ENCODE assay signal across 1 cellular context in genomic region chr4:105473340-105474109, GRCh38.
TF ChIP-seq lines count a peak whose summit lies in the region.

Gene PPA2, minus strand, starts transcription at chr4:105474062. Its CDS starts 12 bp downstream, at chr4:105474050.

TF ChIP-seq in K562, 482 proteins besides CTCF, POLR2A, EP300 and RAD21 (continued from another document and continues in another):
- TF ChIP-seq HBP1 (CRISPR knock-in tag; IDR thresholded peaks at IDR 0.05) (no peak), NEUROD1 (IDR thresholded peaks at IDR 0.05; ENCODE audit: borderline replicate concordance, low read depth, low read length, partially characterized antibody) (no peak), NCOR1 (IDR thresholded peaks at IDR 0.05) (no peak), GABPB2 (CRISPR knock-in tag; conservative IDR thresholded peaks at IDR 0.05) (no peak), ZBED1 (IDR thresholded peaks at IDR 0.05) (no peak), CBX2 (IDR thresholded peaks at IDR 0.05; ENCODE audit: insufficient read depth, low read length, poor library complexity, severe bottlenecking) (no peak), CHD4 (IDR thresholded peaks at IDR 0.05; ENCODE audit: insufficient read depth, insufficient replicate concordance, low read depth, low read length, poor library complexity, severe bottlenecking) (no peak), SLC30A9 (CRISPR knock-in tag; IDR thresholded peaks at IDR 0.05) (no peak), RFX1 (IDR thresholded peaks at IDR 0.05) (no peak), PPARD (CRISPR knock-in tag; IDR thresholded peaks at IDR 0.05) (no peak), RBBP5 (IDR thresholded peaks at IDR 0.05; ENCODE audit: borderline replicate concordance, insufficient read depth, low read length, poor library complexity, severe bottlenecking) (peak; percentile 75), SRSF3 (IDR thresholded peaks at IDR 0.05; ENCODE audit: insufficient read depth, low read length) (no peak), TCF7 (IDR thresholded peaks at IDR 0.05; ENCODE audit: borderline replicate concordance) (no peak), TCF3 (CRISPR knock-in tag; IDR thresholded peaks at IDR 0.05) (0 out of 2 replicates have a peak, but pooled peaks have one; percentile 4), ATF6 (CRISPR knock-in tag; IDR thresholded peaks at IDR 0.05) (0 out of 2 replicates have a peak, but pooled peaks have one; percentile 47), KLF6 (CRISPR knock-in tag; IDR thresholded peaks at IDR 0.05; ENCODE audit: borderline replicate concordance) (no peak), PURB (CRISPR knock-in tag; IDR thresholded peaks at IDR 0.05; ENCODE audit: low read depth) (no peak), ETV5 (CRISPR knock-in tag; IDR thresholded peaks at IDR 0.05; ENCODE audit: low read depth) (no peak), ZNF212 (CRISPR knock-in tag; IDR thresholded peaks at IDR 0.05) (no peak), MIER1 (IDR thresholded peaks at IDR 0.05; ENCODE audit: low read depth) (no peak), SP2 (IDR thresholded peaks at IDR 0.05; ENCODE audit: extremely low read depth, low read depth, low read length, poor library complexity, severe bottlenecking) (no peak), ZBTB8A (IDR thresholded peaks at IDR 0.05; ENCODE audit: partially characterized antibody) (no peak), TAF7 (tag; IDR thresholded peaks at IDR 0.05) (0 out of 2 replicates have a peak, but pooled peaks have one; percentile 26), GABPB1 (CRISPR knock-in tag; IDR thresholded peaks at IDR 0.05) (peak; percentile 85), ZNF274 (IDR thresholded peaks at IDR 0.05; ENCODE audit: borderline replicate concordance, low read depth, low read length) (no peak), PTBP1 (IDR thresholded peaks at IDR 0.05; ENCODE audit: low read depth, low read length) (no peak), ARNT (IDR thresholded peaks at IDR 0.05) (no peak), HMGN3 (IDR thresholded peaks at IDR 0.05; ENCODE audit: borderline replicate concordance, extremely low read depth, insufficient read length, low read depth, low read length) (peak; percentile 68), ZNF197 (CRISPR knock-in tag; IDR thresholded peaks at IDR 0.05; ENCODE audit: low read depth) (no peak), ZMIZ1 (IDR thresholded peaks at IDR 0.05; ENCODE audit: low read depth in 2 of 2, low read length in 2 of 2) (0 out of 4 replicates have a peak, but pooled peaks of 1 of the 2 experiments have one; percentile 22), MAFG (tag; conservative IDR thresholded peaks at IDR 0.05) (no peak), HDAC2 (IDR thresholded peaks at IDR 0.05) (no peak), POU5F1 (IDR thresholded peaks at IDR 0.05; ENCODE audit: borderline replicate concordance, low read depth, low read length, partially characterized antibody) (no peak), PREB (CRISPR knock-in tag; IDR thresholded peaks at IDR 0.05) (no peak), DACH1 (IDR thresholded peaks at IDR 0.05; ENCODE audit: partially characterized antibody) (no peak), ZNF696 (CRISPR knock-in tag; conservative IDR thresholded peaks at IDR 0.05) (no peak), STAT5A (IDR thresholded peaks at IDR 0.05; ENCODE audit: borderline replicate concordance, low read length) (no peak)
- TF ChIP-seq, protein P1, sequence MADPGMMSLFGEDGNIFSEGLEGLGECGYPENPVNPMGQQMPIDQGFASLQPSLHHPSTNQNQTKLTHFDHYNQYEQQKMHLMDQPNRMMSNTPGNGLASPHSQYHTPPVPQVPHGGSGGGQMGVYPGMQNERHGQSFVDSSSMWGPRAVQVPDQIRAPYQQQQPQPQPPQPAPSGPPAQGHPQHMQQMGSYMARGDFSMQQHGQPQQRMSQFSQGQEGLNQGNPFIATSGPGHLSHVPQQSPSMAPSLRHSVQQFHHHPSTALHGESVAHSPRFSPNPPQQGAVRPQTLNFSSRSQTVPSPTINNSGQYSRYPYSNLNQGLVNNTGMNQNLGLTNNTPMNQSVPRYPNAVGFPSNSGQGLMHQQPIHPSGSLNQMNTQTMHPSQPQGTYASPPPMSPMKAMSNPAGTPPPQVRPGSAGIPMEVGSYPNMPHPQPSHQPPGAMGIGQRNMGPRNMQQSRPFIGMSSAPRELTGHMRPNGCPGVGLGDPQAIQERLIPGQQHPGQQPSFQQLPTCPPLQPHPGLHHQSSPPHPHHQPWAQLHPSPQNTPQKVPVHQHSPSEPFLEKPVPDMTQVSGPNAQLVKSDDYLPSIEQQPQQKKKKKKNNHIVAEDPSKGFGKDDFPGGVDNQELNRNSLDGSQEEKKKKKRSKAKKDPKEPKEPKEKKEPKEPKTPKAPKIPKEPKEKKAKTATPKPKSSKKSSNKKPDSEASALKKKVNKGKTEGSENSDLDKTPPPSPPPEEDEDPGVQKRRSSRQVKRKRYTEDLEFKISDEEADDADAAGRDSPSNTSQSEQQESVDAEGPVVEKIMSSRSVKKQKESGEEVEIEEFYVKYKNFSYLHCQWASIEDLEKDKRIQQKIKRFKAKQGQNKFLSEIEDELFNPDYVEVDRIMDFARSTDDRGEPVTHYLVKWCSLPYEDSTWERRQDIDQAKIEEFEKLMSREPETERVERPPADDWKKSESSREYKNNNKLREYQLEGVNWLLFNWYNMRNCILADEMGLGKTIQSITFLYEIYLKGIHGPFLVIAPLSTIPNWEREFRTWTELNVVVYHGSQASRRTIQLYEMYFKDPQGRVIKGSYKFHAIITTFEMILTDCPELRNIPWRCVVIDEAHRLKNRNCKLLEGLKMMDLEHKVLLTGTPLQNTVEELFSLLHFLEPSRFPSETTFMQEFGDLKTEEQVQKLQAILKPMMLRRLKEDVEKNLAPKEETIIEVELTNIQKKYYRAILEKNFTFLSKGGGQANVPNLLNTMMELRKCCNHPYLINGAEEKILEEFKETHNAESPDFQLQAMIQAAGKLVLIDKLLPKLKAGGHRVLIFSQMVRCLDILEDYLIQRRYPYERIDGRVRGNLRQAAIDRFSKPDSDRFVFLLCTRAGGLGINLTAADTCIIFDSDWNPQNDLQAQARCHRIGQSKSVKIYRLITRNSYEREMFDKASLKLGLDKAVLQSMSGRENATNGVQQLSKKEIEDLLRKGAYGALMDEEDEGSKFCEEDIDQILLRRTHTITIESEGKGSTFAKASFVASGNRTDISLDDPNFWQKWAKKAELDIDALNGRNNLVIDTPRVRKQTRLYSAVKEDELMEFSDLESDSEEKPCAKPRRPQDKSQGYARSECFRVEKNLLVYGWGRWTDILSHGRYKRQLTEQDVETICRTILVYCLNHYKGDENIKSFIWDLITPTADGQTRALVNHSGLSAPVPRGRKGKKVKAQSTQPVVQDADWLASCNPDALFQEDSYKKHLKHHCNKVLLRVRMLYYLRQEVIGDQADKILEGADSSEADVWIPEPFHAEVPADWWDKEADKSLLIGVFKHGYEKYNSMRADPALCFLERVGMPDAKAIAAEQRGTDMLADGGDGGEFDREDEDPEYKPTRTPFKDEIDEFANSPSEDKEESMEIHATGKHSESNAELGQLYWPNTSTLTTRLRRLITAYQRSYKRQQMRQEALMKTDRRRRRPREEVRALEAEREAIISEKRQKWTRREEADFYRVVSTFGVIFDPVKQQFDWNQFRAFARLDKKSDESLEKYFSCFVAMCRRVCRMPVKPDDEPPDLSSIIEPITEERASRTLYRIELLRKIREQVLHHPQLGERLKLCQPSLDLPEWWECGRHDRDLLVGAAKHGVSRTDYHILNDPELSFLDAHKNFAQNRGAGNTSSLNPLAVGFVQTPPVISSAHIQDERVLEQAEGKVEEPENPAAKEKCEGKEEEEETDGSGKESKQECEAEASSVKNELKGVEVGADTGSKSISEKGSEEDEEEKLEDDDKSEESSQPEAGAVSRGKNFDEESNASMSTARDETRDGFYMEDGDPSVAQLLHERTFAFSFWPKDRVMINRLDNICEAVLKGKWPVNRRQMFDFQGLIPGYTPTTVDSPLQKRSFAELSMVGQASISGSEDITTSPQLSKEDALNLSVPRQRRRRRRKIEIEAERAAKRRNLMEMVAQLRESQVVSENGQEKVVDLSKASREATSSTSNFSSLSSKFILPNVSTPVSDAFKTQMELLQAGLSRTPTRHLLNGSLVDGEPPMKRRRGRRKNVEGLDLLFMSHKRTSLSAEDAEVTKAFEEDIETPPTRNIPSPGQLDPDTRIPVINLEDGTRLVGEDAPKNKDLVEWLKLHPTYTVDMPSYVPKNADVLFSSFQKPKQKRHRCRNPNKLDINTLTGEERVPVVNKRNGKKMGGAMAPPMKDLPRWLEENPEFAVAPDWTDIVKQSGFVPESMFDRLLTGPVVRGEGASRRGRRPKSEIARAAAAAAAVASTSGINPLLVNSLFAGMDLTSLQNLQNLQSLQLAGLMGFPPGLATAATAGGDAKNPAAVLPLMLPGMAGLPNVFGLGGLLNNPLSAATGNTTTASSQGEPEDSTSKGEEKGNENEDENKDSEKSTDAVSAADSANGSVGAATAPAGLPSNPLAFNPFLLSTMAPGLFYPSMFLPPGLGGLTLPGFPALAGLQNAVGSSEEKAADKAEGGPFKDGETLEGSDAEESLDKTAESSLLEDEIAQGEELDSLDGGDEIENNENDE (IDR thresholded peaks at IDR 0.05; ENCODE audit: low read depth, low read length), result no peak
- TF ChIP-seq, protein P2, sequence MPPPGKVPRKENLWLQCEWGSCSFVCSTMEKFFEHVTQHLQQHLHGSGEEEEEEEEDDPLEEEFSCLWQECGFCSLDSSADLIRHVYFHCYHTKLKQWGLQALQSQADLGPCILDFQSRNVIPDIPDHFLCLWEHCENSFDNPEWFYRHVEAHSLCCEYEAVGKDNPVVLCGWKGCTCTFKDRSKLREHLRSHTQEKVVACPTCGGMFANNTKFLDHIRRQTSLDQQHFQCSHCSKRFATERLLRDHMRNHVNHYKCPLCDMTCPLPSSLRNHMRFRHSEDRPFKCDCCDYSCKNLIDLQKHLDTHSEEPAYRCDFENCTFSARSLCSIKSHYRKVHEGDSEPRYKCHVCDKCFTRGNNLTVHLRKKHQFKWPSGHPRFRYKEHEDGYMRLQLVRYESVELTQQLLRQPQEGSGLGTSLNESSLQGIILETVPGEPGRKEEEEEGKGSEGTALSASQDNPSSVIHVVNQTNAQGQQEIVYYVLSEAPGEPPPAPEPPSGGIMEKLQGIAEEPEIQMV (tag; conservative IDR thresholded peaks at IDR 0.05; ENCODE audit: low read depth), result no peak
- TF ChIP-seq, protein P3, sequence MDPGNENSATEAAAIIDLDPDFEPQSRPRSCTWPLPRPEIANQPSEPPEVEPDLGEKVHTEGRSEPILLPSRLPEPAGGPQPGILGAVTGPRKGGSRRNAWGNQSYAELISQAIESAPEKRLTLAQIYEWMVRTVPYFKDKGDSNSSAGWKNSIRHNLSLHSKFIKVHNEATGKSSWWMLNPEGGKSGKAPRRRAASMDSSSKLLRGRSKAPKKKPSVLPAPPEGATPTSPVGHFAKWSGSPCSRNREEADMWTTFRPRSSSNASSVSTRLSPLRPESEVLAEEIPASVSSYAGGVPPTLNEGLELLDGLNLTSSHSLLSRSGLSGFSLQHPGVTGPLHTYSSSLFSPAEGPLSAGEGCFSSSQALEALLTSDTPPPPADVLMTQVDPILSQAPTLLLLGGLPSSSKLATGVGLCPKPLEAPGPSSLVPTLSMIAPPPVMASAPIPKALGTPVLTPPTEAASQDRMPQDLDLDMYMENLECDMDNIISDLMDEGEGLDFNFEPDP (CRISPR knock-in tag; IDR thresholded peaks at IDR 0.05), result no peak
